1 cellular context compared by ENCODE assay signal in genomic region chr7:19094971-19095370, GRCh38.
TF ChIP-seq lines count a peak whose summit lies in the region.

No MANE protein-coding gene starts in this region.

TF ChIP-seq in SK-N-SH treated with all-trans-retinoic acid at 6 μM for 48 hours, 23 proteins besides CTCF, POLR2A, EP300 and RAD21 (continued from another document):
- no peak for TF ChIP-seq PATZ1 (CRISPR knock-in tag; IDR thresholded peaks at IDR 0.05; ENCODE audit: borderline replicate concordance)
- no peak for TF ChIP-seq ZNF8 (CRISPR knock-in tag; IDR thresholded peaks at IDR 0.05)
- TF ChIP-seq PPARA (CRISPR knock-in tag; IDR thresholded peaks at IDR 0.05; ENCODE audit: borderline replicate concordance), result no peak
- TF ChIP-seq CSRNP3 (CRISPR knock-in tag; IDR thresholded peaks at IDR 0.05), result no peak
- TF ChIP-seq ZNF565 (CRISPR knock-in tag; conservative IDR thresholded peaks at IDR 0.05; ENCODE audit: low read depth), result no peak
- no peak for TF ChIP-seq TOX (CRISPR knock-in tag; IDR thresholded peaks at IDR 0.05; ENCODE audit: borderline replicate concordance)
- no peak for TF ChIP-seq CREB5 (CRISPR knock-in tag; IDR thresholded peaks at IDR 0.05; ENCODE audit: low read depth)
- no peak for TF ChIP-seq ISL1 (CRISPR knock-in tag; IDR thresholded peaks at IDR 0.05)
- no peak for TF ChIP-seq GLIS3 (CRISPR knock-in tag; IDR thresholded peaks at IDR 0.05)
- TF ChIP-seq ZFP3 (CRISPR knock-in tag; IDR thresholded peaks at IDR 0.05), result no peak
- TF ChIP-seq ESRRG (CRISPR knock-in tag; IDR thresholded peaks at IDR 0.05), result no peak
- TF ChIP-seq BACH2 (CRISPR knock-in tag; IDR thresholded peaks at IDR 0.05; ENCODE audit: borderline replicate concordance), result no peak
- no peak for TF ChIP-seq TCF4 (CRISPR knock-in tag; IDR thresholded peaks at IDR 0.05; ENCODE audit: borderline replicate concordance)
